In the genomic region with DNA sequence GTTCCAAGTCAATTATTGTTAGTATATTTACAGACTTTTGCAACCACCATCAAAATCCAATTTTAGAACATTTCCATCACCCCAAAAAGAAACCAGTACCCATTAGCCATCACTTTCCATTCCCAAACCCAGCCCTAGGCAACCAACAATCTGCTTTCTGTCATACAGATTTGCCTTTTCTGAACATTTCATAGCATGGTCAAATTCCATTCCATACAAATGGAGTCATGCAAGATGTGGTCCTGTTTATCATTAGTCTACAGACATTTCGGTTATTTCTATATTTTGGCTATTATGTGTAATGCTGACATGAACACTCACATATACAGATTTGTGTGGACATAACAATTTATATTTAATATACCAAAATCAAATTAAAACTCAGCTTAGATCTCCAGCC, we compare ENCODE assay signal across 24 cellular contexts.
"Had no signal": no experiment of that assay in that cellular context is flagged by ENCODE, and none has a peak within 500 bp of the region (broad histone marks: within the 10 kb centered on the region; RNA-seq: fewer than 3 reads in every experiment).

No MANE protein-coding gene starts in this region.

- FAIRE-seq: keratinocyte had no signal

- H3K4me3 ChIP-seq: breast epithelium, esophagus squamous epithelium, psoas muscle, sigmoid colon, suprapubic skin, tibial nerve had no signal

- ATAC-seq: activated T-cell treated with anti-CD3 and anti-CD28 coated beads, Interleukin-2, amount 50 U/mL, for 72 hours; left cardiac atrium; left ventricle myocardium superior; psoas muscle had no signal

- DNase-seq: activated B cell treated with CpG ODN at 0.5 μM for 24 hours; activated effector memory CD4-positive, alpha-beta T cell treated with Interleukin-2 at 50 U/mL for 16 hours; activated naive CD4-positive, alpha-beta T cell treated with anti-CD3 and anti-CD28 coated beads for 36 hours; activated naive CD8-positive, alpha-beta T cell treated with anti-CD3 and anti-CD28 coated beads for 36 hours; activated T-cell treated with anti-CD3 and anti-CD28 coated beads for 4 hours; activated T-cell treated with anti-CD3 and anti-CD28 coated beads, Interleukin-2, amount 50 U/mL, for 72 hours; amniotic stem cell; dermis blood vessel endothelial cell; effector CD4-positive, alpha-beta T cell; esophagus squamous epithelium; head of caudate nucleus; hippocampal formation; left cardiac atrium; left ventricle myocardium superior; mammary epithelial cell; psoas muscle; sigmoid colon; stimulated activated CD4-positive, alpha-beta T cell treated with anti-CD3 and anti-CD28 coated beads, Interleukin-15, amount 100 ng/mL, for 24 hours; stimulated activated naive CD4-positive, alpha-beta T cell; T-helper 1 cell had no signal
